In genomic region chr17:28370035-28370743, GRCh38 we compare ENCODE assay signal across 1 cellular context.
A peak's percentile ranks its signal among the peaks of the same experiment; 100 is the strongest.
TF ChIP-seq lines count a peak whose summit lies in the region.

Gene VTN, minus strand, starts transcription at chr17:28370307. Its CDS starts 104 bp downstream, at chr17:28370203.

TF ChIP-seq in HepG2, 621 proteins besides CTCF, POLR2A, EP300 and RAD21 (continued from another document and continues in another):
- TF ChIP-seq ZNF142 (CRISPR knock-in tag; IDR thresholded peaks at IDR 0.05) = no peak
- TF ChIP-seq ZNF781 (CRISPR knock-in tag; IDR thresholded peaks at IDR 0.05; ENCODE audit: borderline replicate concordance, not compliant biosample characterization) = peak; percentile 53
- peak; percentile 70; the same call in 1 of the 2 replicates for TF ChIP-seq NKX3-1 (CRISPR knock-in tag; IDR thresholded peaks at IDR 0.05)
- no peak for TF ChIP-seq ISX (CRISPR knock-in tag; conservative IDR thresholded peaks at IDR 0.05)
- TF ChIP-seq PAF1 (CRISPR knock-in tag; IDR thresholded peaks at IDR 0.05) = no peak
- peak; percentile 69 for TF ChIP-seq RCOR2 (CRISPR knock-in tag; IDR thresholded peaks at IDR 0.05)
- no peak for TF ChIP-seq TFDP1 (CRISPR knock-in tag; IDR thresholded peaks at IDR 0.05; ENCODE audit: borderline replicate concordance)
- TF ChIP-seq ZFP91 (CRISPR knock-in tag; IDR thresholded peaks at IDR 0.05; ENCODE audit: borderline replicate concordance) = peak; percentile 81; the same call in 1 of the 2 replicates
- no peak; the same call in 1 of the 2 replicates for TF ChIP-seq ZNF747 (CRISPR knock-in tag; IDR thresholded peaks at IDR 0.05; ENCODE audit: borderline replicate concordance)
- TF ChIP-seq ZNF800 (CRISPR knock-in tag; IDR thresholded peaks at IDR 0.05) = peak; percentile 49; the same call in 1 of the 2 replicates
- no peak for TF ChIP-seq NFE2L1 (CRISPR knock-in tag; IDR thresholded peaks at IDR 0.05; ENCODE audit: borderline replicate concordance)
- no peak for TF ChIP-seq RNF2 (conservative IDR thresholded peaks at IDR 0.05; ENCODE audit: low read depth)
- TF ChIP-seq NFIB (CRISPR knock-in tag; IDR thresholded peaks at IDR 0.05; ENCODE audit: borderline replicate concordance) = no peak
- TF ChIP-seq YY1 (IDR thresholded peaks at IDR 0.05; ENCODE audit: insufficient read depth, insufficient replicate concordance, low read depth, low read length) = peak; percentile 42
- no peak for TF ChIP-seq ZXDC (CRISPR knock-in tag; IDR thresholded peaks at IDR 0.05)
- TF ChIP-seq JDP2 (CRISPR knock-in tag; IDR thresholded peaks at IDR 0.05; ENCODE audit: borderline replicate concordance) = no peak
- TF ChIP-seq FOXA1 (IDR thresholded peaks at IDR 0.05) = peak; percentile 52; the same call in 1 of the 2 replicates
- peak; percentile 80 for TF ChIP-seq FOXA1 (CRISPR knock-in tag; IDR thresholded peaks at IDR 0.05)
- TF ChIP-seq ZNF580 (CRISPR knock-in tag; IDR thresholded peaks at IDR 0.05; ENCODE audit: borderline replicate concordance, low read depth) = no peak; the same call in 1 of the 2 replicates
- no peak; the same call in 1 of the 2 replicates for TF ChIP-seq SNAPC2 (CRISPR knock-in tag; IDR thresholded peaks at IDR 0.05)
- no peak for TF ChIP-seq ZNF431 (CRISPR knock-in tag; IDR thresholded peaks at IDR 0.05; ENCODE audit: borderline replicate concordance, low read depth)
- TF ChIP-seq ZHX1 (CRISPR knock-in tag; IDR thresholded peaks at IDR 0.05; ENCODE audit: low read depth) = peak; percentile 83; the same call in 1 of the 2 replicates
- TF ChIP-seq CCAR2 (optimal IDR thresholded peaks at IDR 0.05; ENCODE audit: low read depth, low read length) = no peak
- TF ChIP-seq SNAPC4 (CRISPR knock-in tag; IDR thresholded peaks at IDR 0.05) = peak; percentile 31; the same call in 1 of the 2 replicates
- peak; percentile 93 for TF ChIP-seq HOXD1 (CRISPR knock-in tag; IDR thresholded peaks at IDR 0.05)
- TF ChIP-seq ZNF124 (CRISPR knock-in tag; IDR thresholded peaks at IDR 0.05) = peak; percentile 49; the same call in 1 of the 2 replicates
- no peak for TF ChIP-seq ZNF720 (CRISPR knock-in tag; IDR thresholded peaks at IDR 0.05)
- peak; percentile 42; the same call in 1 of the 2 replicates for TF ChIP-seq ZBTB44 (CRISPR knock-in tag; IDR thresholded peaks at IDR 0.05)
- peak; percentile 56; the same call in 1 of the 2 replicates for TF ChIP-seq POLR2G (IDR thresholded peaks at IDR 0.05; ENCODE audit: low read depth, low read length)
- TF ChIP-seq POLR2AphosphoS2 (IDR thresholded peaks at IDR 0.05; ENCODE audit: low read depth, low read length) = no peak
- peak; percentile 83; the same call in 1 of the 2 replicates for TF ChIP-seq SIN3A (IDR thresholded peaks at IDR 0.05; ENCODE audit: borderline replicate concordance, low read depth, low read length)
